In genomic region chr2:18404708-18405107, GRCh38 we compare ENCODE assay signal across 13 cellular contexts.
DNase-seq lines count a peak whose midpoint lies in the region; ATAC-seq and TF ChIP-seq lines count a peak whose summit lies in the region.
"Had no signal": no experiment of that assay in that cellular context is flagged by ENCODE, and none has a peak within 500 bp of the region (broad histone marks: within the 10 kb centered on the region; RNA-seq: fewer than 3 reads in every experiment).

No MANE protein-coding gene starts in this region.

- CTCF ChIA-PET in activated CD4-positive, alpha-beta T cell treated with anti-CD3 and anti-CD28 coated beads for 36 hours (lab: Charles Lee) = interaction anchor here (1.0 to 1.7 kb wide), 2 partner anchors 18 to 19 kb away, joined by 3 to 5 read pairs; no protein-coding TSS in a partner anchor

- no peaks in the 10 kb centered on the region for H3K27me3 Mint-ChIP-seq in progenitor cell of endocrine pancreas
- peaks cover 7% of the 10 kb centered on the region for H3K27me3 Mint-ChIP-seq in activated CD4-positive, alpha-beta T cell treated with anti-CD3 and anti-CD28 coated beads for 36 hours

- TF ChIP-seq POLR2A in NB4 (IDR thresholded peaks at IDR 0.05; ENCODE audit: extremely low read depth, insufficient read length) = no peak

- no peak overlapping the region for H3K4me3 ChIP-seq in NB4 (ENCODE audit: low read depth, low read length)
- H3K4me3 ChIP-seq in cardiac fibroblast (replicated peaks in 1 of 2; ENCODE audit: low read depth in 2 of 2, low read length in 2 of 2) = no peak overlapping the region
- H3K4me3 ChIP-seq: BLaER1, transverse colon had no signal

- H3K4me1 Mint-ChIP-seq in progenitor cell of endocrine pancreas (ENCODE audit: low read depth) = peaks cover 2% of the 10 kb centered on the region
- H3K4me1 Mint-ChIP-seq in activated CD4-positive, alpha-beta T cell treated with anti-CD3 and anti-CD28 coated beads for 36 hours = no peaks in the 10 kb centered on the region
- H3K4me1 Mint-ChIP-seq: activated naive CD4-positive, alpha-beta T cell treated with anti-CD3 and anti-CD28 coated beads, Interleukin-2, amount 50 U/mL, for 24 hours had no signal

- DNase-seq in NCI-H2171 treated with DMSO at 0.1 percent for 48 hours (lab: John Stamatoyannopoulos, UW) = peak; percentile 30
- DNase-seq in NCI-H2171 (lab: John Stamatoyannopoulos, UW) = no peak
- peak; percentile 36 for DNase-seq in NB4 (ENCODE audit: low read depth)
- DNase-seq in cardiac fibroblast (ENCODE audit: low read depth in 2 of 2) = peak in 1 of 2 donors; percentile 15
- DNase-seq in progenitor cell of endocrine pancreas (ENCODE audit: low spot score, unreplicated experiment) = no peak
- DNase-seq in LoVo (ENCODE audit: low spot score) = no peak
- DNase-seq in AG08396 (ENCODE audit: low spot score) = no peak
- DNase-seq in activated CD4-positive, alpha-beta T cell treated with anti-CD3 and anti-CD28 coated beads for 36 hours = no peak
- DNase-seq: NCI-H2029 treated with DMSO at 0.1 percent for 48 hours; stimulated activated CD4-positive, alpha-beta T cell treated with anti-CD3 and anti-CD28 coated beads, Interleukin-4, amount 100 ng/mL, for 24 hours; transverse colon had no signal

- intact Hi-C loops in activated CD4-positive, alpha-beta T cell treated with anti-CD3 and anti-CD28 coated beads for 36 hours (cut with DNase I, micrococcal nuclease) = no loop called here

- H3K4me3 Mint-ChIP-seq in progenitor cell of endocrine pancreas (ENCODE audit: low read depth) = no peak overlapping the region
- no peak overlapping the region for H3K4me3 Mint-ChIP-seq in activated CD4-positive, alpha-beta T cell treated with anti-CD3 and anti-CD28 coated beads for 36 hours
- H3K4me3 Mint-ChIP-seq: activated naive CD4-positive, alpha-beta T cell treated with anti-CD3 and anti-CD28 coated beads, Interleukin-2, amount 50 U/mL, for 24 hours had no signal

- no peaks in the 10 kb centered on the region for H3K9me3 Mint-ChIP-seq in progenitor cell of endocrine pancreas (ENCODE audit: low read depth)
- no peaks in the 10 kb centered on the region for H3K9me3 Mint-ChIP-seq in activated CD4-positive, alpha-beta T cell treated with anti-CD3 and anti-CD28 coated beads for 36 hours (ENCODE audit: low read depth)
- H3K9me3 Mint-ChIP-seq: activated naive CD4-positive, alpha-beta T cell treated with anti-CD3 and anti-CD28 coated beads, Interleukin-2, amount 50 U/mL, for 24 hours had no signal

- no peak for ATAC-seq in activated CD4-positive, alpha-beta T cell treated with anti-CD3 and anti-CD28 coated beads for 36 hours

- POLR2A ChIA-PET in activated CD4-positive, alpha-beta T cell treated with anti-CD3 and anti-CD28 coated beads for 36 hours (lab: Charles Lee) = no interaction called here

- TF ChIP-seq CTCF in NB4 (IDR thresholded peaks at IDR 0.05; ENCODE audit: low read depth, low read length) = peak; percentile 62
- TF ChIP-seq CTCF in cardiac fibroblast (IDR thresholded peaks at IDR 0.05; ENCODE audit: low read depth, low read length) = peak; percentile 35
- peak; percentile 59 for TF ChIP-seq CTCF in progenitor cell of endocrine pancreas (IDR thresholded peaks at IDR 0.05; ENCODE audit: unreplicated experiment)

- H3K27ac Mint-ChIP-seq in progenitor cell of endocrine pancreas = no peak overlapping the region
- H3K27ac Mint-ChIP-seq in activated CD4-positive, alpha-beta T cell treated with anti-CD3 and anti-CD28 coated beads for 36 hours = no peak overlapping the region
- H3K27ac Mint-ChIP-seq: activated naive CD4-positive, alpha-beta T cell treated with anti-CD3 and anti-CD28 coated beads, Interleukin-2, amount 50 U/mL, for 24 hours had no signal

- H3K36me3 Mint-ChIP-seq in progenitor cell of endocrine pancreas (ENCODE audit: insufficient read depth) = no peaks in the 10 kb centered on the region
- no peaks in the 10 kb centered on the region for H3K36me3 Mint-ChIP-seq in activated CD4-positive, alpha-beta T cell treated with anti-CD3 and anti-CD28 coated beads for 36 hours (ENCODE audit: low read depth)
- H3K36me3 Mint-ChIP-seq: activated naive CD4-positive, alpha-beta T cell treated with anti-CD3 and anti-CD28 coated beads, Interleukin-2, amount 50 U/mL, for 24 hours had no signal

Comparison
In these comparisons a context has a peak if more than half of its experiments do, and no peak if none do; other contexts are left out.
1. DNase-seq: peak in NCI-H2171 treated with DMSO at 0.1 percent for 48 hours (single experiment) and NB4 (single experiment); none in NCI-H2171 (single experiment), progenitor cell of endocrine pancreas (single experiment), LoVo (single experiment), AG08396 (single experiment) and activated CD4-positive, alpha-beta T cell treated with anti-CD3 and anti-CD28 coated beads for 36 hours (single experiment).
2. Peak in every context shown above with its lines, with median percentiles within 50 percentile points of each other: CTCF ChIP-seq.